ENCODE assay signal across 10 cellular contexts in genomic region chr1:161195171-161195570, GRCh38. TPM values are rescaled to one million over a fixed set of nuclear protein-coding genes. Genes with fewer than 3 reads are reported as not detected.
DNase-seq lines count a peak whose midpoint lies in the region; ATAC-seq and TF ChIP-seq lines count a peak whose summit lies in the region.
"Had no signal": no experiment of that assay in that cellular context is flagged by ENCODE, and none has a peak within 500 bp of the region (broad histone marks: within the 10 kb centered on the region; RNA-seq: fewer than 3 reads in every experiment).

No MANE protein-coding gene starts in this region.

- ATAC-seq in GM18498 (IDR thresholded peaks at IDR 0.05; ENCODE audit: unreplicated experiment) (peak; percentile 52), GM21576 (IDR thresholded peaks at IDR 0.05; ENCODE audit: unreplicated experiment) (peak; percentile 53)
- peak; percentile 51 to 62 for ATAC-seq in natural killer cell treated with Interleukin-12 subunit alpha and Interleukin-12 subunit beta and Interleukin-15 and Interleukin-18, amount 100 ng/mL, for 72 hours

- no peaks in the 10 kb centered on the region for H3K9me3 Mint-ChIP-seq in activated CD4-positive, alpha-beta memory T cell treated with anti-CD3 and anti-CD28 coated beads, Interleukin-2, amount 10 ng/mL, durations not matched to agents 7 days and 5 days
- H3K9me3 Mint-ChIP-seq in natural killer cell treated with Interleukin-12 subunit alpha and Interleukin-12 subunit beta and Interleukin-15 and Interleukin-18, amount 100 ng/mL, for 72 hours: no peaks in the 10 kb centered on the region
- H3K9me3 Mint-ChIP-seq: mesothelial cell of epicardium had no signal

- peak overlapping the region; percentile 12 for H3K27ac Mint-ChIP-seq in activated CD4-positive, alpha-beta memory T cell treated with anti-CD3 and anti-CD28 coated beads, Interleukin-2, amount 10 ng/mL, durations not matched to agents 7 days and 5 days
- peak overlapping the region; percentile 78 to 82 for H3K27ac Mint-ChIP-seq in natural killer cell treated with Interleukin-12 subunit alpha and Interleukin-12 subunit beta and Interleukin-15 and Interleukin-18, amount 100 ng/mL, for 72 hours
- H3K27ac Mint-ChIP-seq: mesothelial cell of epicardium had no signal

- POLR2A ChIA-PET in activated CD4-positive, alpha-beta memory T cell treated with anti-CD3 and anti-CD28 coated beads, Interleukin-2, amount 10 ng/mL, durations not matched to agents 7 days and 5 days (lab: Charles Lee): interaction anchor here (1.2 kb wide), 1 partner anchor 13 kb away, joined by 5 read pairs; no protein-coding TSS in a partner anchor
- POLR2A ChIA-PET in RWPE1 (lab: Yijun Ruan, JAX; ENCODE audit: low non-redundant PET): no interaction called here

- H3K4me3 Mint-ChIP-seq in activated CD4-positive, alpha-beta memory T cell treated with anti-CD3 and anti-CD28 coated beads, Interleukin-2, amount 10 ng/mL, durations not matched to agents 7 days and 5 days: no peak overlapping the region
- peak overlapping the region; percentile 42 for H3K4me3 Mint-ChIP-seq in natural killer cell treated with Interleukin-12 subunit alpha and Interleukin-12 subunit beta and Interleukin-15 and Interleukin-18, amount 100 ng/mL, for 72 hours
- H3K4me3 Mint-ChIP-seq: mesothelial cell of epicardium had no signal

- H3K36me3 Mint-ChIP-seq in activated CD4-positive, alpha-beta memory T cell treated with anti-CD3 and anti-CD28 coated beads, Interleukin-2, amount 10 ng/mL, durations not matched to agents 7 days and 5 days (ENCODE audit: low read depth): no peaks in the 10 kb centered on the region
- no peaks in the 10 kb centered on the region for H3K36me3 Mint-ChIP-seq in natural killer cell treated with Interleukin-12 subunit alpha and Interleukin-12 subunit beta and Interleukin-15 and Interleukin-18, amount 100 ng/mL, for 72 hours
- H3K36me3 Mint-ChIP-seq: mesothelial cell of epicardium had no signal

- TF ChIP-seq CTCF in RWPE1 (conservative IDR thresholded peaks at IDR 0.05; ENCODE audit: low read depth): no peak

- H3K4me1 Mint-ChIP-seq in activated CD4-positive, alpha-beta memory T cell treated with anti-CD3 and anti-CD28 coated beads, Interleukin-2, amount 10 ng/mL, durations not matched to agents 7 days and 5 days: peaks cover 56% of the 10 kb centered on the region
- peaks cover 46 to 64% of the 10 kb centered on the region in 2 donors for H3K4me1 Mint-ChIP-seq in natural killer cell treated with Interleukin-12 subunit alpha and Interleukin-12 subunit beta and Interleukin-15 and Interleukin-18, amount 100 ng/mL, for 72 hours (ENCODE audit: low read depth in 2 of 2)

- CTCF ChIA-PET in activated CD4-positive, alpha-beta memory T cell treated with anti-CD3 and anti-CD28 coated beads, Interleukin-2, amount 10 ng/mL, durations not matched to agents 7 days and 5 days (lab: Charles Lee): interaction anchor here (0.9 to 6.7 kb wide), 2 partner anchors 10 to 14 kb away, joined by 3 to 79 read pairs; no protein-coding TSS in a partner anchor
- CTCF ChIA-PET in RWPE1 (lab: Yijun Ruan, JAX): no interaction called here

- no peaks in the 10 kb centered on the region for H3K27me3 Mint-ChIP-seq in activated CD4-positive, alpha-beta memory T cell treated with anti-CD3 and anti-CD28 coated beads, Interleukin-2, amount 10 ng/mL, durations not matched to agents 7 days and 5 days
- H3K27me3 Mint-ChIP-seq in natural killer cell treated with Interleukin-12 subunit alpha and Interleukin-12 subunit beta and Interleukin-15 and Interleukin-18, amount 100 ng/mL, for 72 hours: no peaks in the 10 kb centered on the region

- TF ChIP-seq POLR2A in erythroblast (IDR thresholded peaks at IDR 0.05; ENCODE audit: low read length): no peak

- DNase-seq in activated CD4-positive, alpha-beta memory T cell treated with anti-CD3 and anti-CD28 coated beads, Interleukin-2, amount 10 ng/mL, durations not matched to agents 7 days and 5 days: no peak
- DNase-seq in natural killer cell treated with Interleukin-12 subunit alpha and Interleukin-12 subunit beta and Interleukin-15 and Interleukin-18, amount 100 ng/mL, for 72 hours (ENCODE audit: low spot score): no peak
- no peak for DNase-seq in SHP77 (lab: John Stamatoyannopoulos, UW)
- no peak for DNase-seq in erythroblast (lab: John Stamatoyannopoulos, UW)
- DNase-seq in RWPE1 (ENCODE audit: low spot score): no peak
- no peak for DNase-seq in activated CD4-positive, alpha-beta T cell treated with anti-CD3 and anti-CD28 coated beads for 48 hours
- DNase-seq: DND-41 had no signal

- no peak overlapping the region for H3K27ac ChIP-seq in RWPE1

RNA-seq across cellular contexts. Expression of gene ADAMTS4, which starts 3.7 kb away (rescaled TPM):
- 1 to 10 TPM in 1 of 2 experiments, under 1 TPM in 1; 0.83 to 1.2 TPM for total RNA-seq in activated CD4-positive, alpha-beta memory T cell treated with anti-CD3 and anti-CD28 coated beads, Interleukin-2, amount 10 ng/mL, durations not matched to agents 7 days and 5 days
- under 1 TPM; 0.43 to 0.89 TPM for total RNA-seq in natural killer cell treated with Interleukin-12 subunit alpha and Interleukin-12 subunit beta and Interleukin-15 and Interleukin-18, amount 100 ng/mL, for 72 hours

RNA-seq across cellular contexts. Expression of gene NDUFS2, which starts 7.0 kb away (rescaled TPM):
- total RNA-seq in activated CD4-positive, alpha-beta memory T cell treated with anti-CD3 and anti-CD28 coated beads, Interleukin-2, amount 10 ng/mL, durations not matched to agents 7 days and 5 days: 10 to 100 TPM; 83.0 to 87.3 TPM
- 10 to 100 TPM; 86.2 to 87.8 TPM for total RNA-seq in natural killer cell treated with Interleukin-12 subunit alpha and Interleukin-12 subunit beta and Interleukin-15 and Interleukin-18, amount 100 ng/mL, for 72 hours

RNA-seq across cellular contexts. Expression of gene B4GALT3, which starts 17.9 kb away (rescaled TPM):
- total RNA-seq in activated CD4-positive, alpha-beta memory T cell treated with anti-CD3 and anti-CD28 coated beads, Interleukin-2, amount 10 ng/mL, durations not matched to agents 7 days and 5 days: 10 to 100 TPM; 55.0 to 56.7 TPM
- 10 to 100 TPM; 61.7 to 75.0 TPM for total RNA-seq in natural killer cell treated with Interleukin-12 subunit alpha and Interleukin-12 subunit beta and Interleukin-15 and Interleukin-18, amount 100 ng/mL, for 72 hours

RNA-seq across cellular contexts. Expression of gene FCER1G, which starts 19.9 kb away (rescaled TPM):
- 1 to 10 TPM; 1.1 to 1.3 TPM for total RNA-seq in activated CD4-positive, alpha-beta memory T cell treated with anti-CD3 and anti-CD28 coated beads, Interleukin-2, amount 10 ng/mL, durations not matched to agents 7 days and 5 days
- total RNA-seq in natural killer cell treated with Interleukin-12 subunit alpha and Interleukin-12 subunit beta and Interleukin-15 and Interleukin-18, amount 100 ng/mL, for 72 hours: 100 to 1,000 TPM; 111 to 583 TPM

RNA-seq across cellular contexts. Expression of gene APOA2, which starts 28.3 kb away (rescaled TPM):
- not detected for total RNA-seq in activated CD4-positive, alpha-beta memory T cell treated with anti-CD3 and anti-CD28 coated beads, Interleukin-2, amount 10 ng/mL, durations not matched to agents 7 days and 5 days
- total RNA-seq in natural killer cell treated with Interleukin-12 subunit alpha and Interleukin-12 subunit beta and Interleukin-15 and Interleukin-18, amount 100 ng/mL, for 72 hours: not detected
- total RNA-seq: mesothelial cell of epicardium had no signal
